ENCODE assay signal across 11 cellular contexts in genomic region chrX:41664307-41665299, GRCh38. TPM values are rescaled to one million over a fixed set of nuclear protein-coding genes. Genes with fewer than 3 reads are reported as not detected.
DNase-seq lines count a peak whose midpoint lies in the region; TF ChIP-seq lines count a peak whose summit lies in the region.
"Had no signal": no experiment of that assay in that cellular context is flagged by ENCODE, and none has a peak within 500 bp of the region (broad histone marks: within the 10 kb centered on the region; RNA-seq: fewer than 3 reads in every experiment).

No MANE protein-coding gene starts in this region.

- H3K9ac ChIP-seq in GM23248 = no peak overlapping the region
- H3K9ac ChIP-seq in KMS-11 = no peak overlapping the region

- H3K4me3 ChIP-seq in GM23248 (no peak overlapping the region), KMS-11 (IDR thresholded peaks at IDR 0.05; ENCODE audit: insufficient read depth, low read depth, low read length) (no peak overlapping the region)

- 51 to 69% methylated on average over 3 of the region's 3 CpGs for WGBS in GM23248 (ENCODE audit: low coverage in 1 of 2, low lambda C conversion rate in 2 of 2, missing lambda C conversion rate in 2 of 2), 2 experiments

- H3K4me1 ChIP-seq in GM23248 (ENCODE audit: insufficient read depth) (peaks cover 23% of the 10 kb centered on the region), KMS-11 (ENCODE audit: low read depth, poor library complexity, severe bottlenecking) (peaks cover 48% of the 10 kb centered on the region)

- no peak for TF ChIP-seq CTCF in KMS-11 (conservative IDR thresholded peaks at IDR 0.05; ENCODE audit: low read depth, low read length)

- H3K27me3 ChIP-seq in GM23248 (replicated peaks; ENCODE audit: insufficient read depth) (no peaks in the 10 kb centered on the region), KMS-11 (ENCODE audit: insufficient read depth, low read depth) (no peaks in the 10 kb centered on the region)

- in situ Hi-C loops in GM23248 (cut with MboI) = no loop called here

- H3K9me3 ChIP-seq in GM23248 (ENCODE audit: low read depth) = no peaks in the 10 kb centered on the region

- no peak overlapping the region for H2AFZ ChIP-seq in GM23248
- no peak overlapping the region for H2AFZ ChIP-seq in KMS-11 (ENCODE audit: low read depth)

- no peak overlapping the region for H3K4me2 ChIP-seq in GM23248 (ENCODE audit: unreplicated experiment)
- peak overlapping the region; percentile 55 for H3K4me2 ChIP-seq in KMS-11

- peak; percentile 3 to 32 for DNase-seq in activated CD4-positive, alpha-beta T cell treated with anti-CD3 and anti-CD28 coated beads, Interleukin-2, amount 50 U/mL, for 48 hours
- no peak for DNase-seq in activated CD4-positive, alpha-beta T cell treated with anti-CD3 and anti-CD28 coated beads for 1 hour
- DNase-seq in GM23248 (peak; percentile 31), renal cortical epithelial cell (ENCODE audit: low read depth) (peak; percentile 74), NCI-H2171 treated with DMSO at 0.1 percent for 48 hours (lab: John Stamatoyannopoulos, UW) (no peak), A172 (ENCODE audit: low spot score) (no peak), anterior cingulate cortex (lab: John Stamatoyannopoulos, UW) (no peak)
- DNase-seq: NK-92 treated with Interleukin-12 subunit alpha and Interleukin-12 subunit beta, amount 100 ng/mL, for 24 hours had no signal

- H4K20me1 ChIP-seq in GM23248 (ENCODE audit: insufficient read depth) = no peaks in the 10 kb centered on the region
- no peaks in the 10 kb centered on the region for H4K20me1 ChIP-seq in KMS-11 (ENCODE audit: insufficient read depth)

- H3K27ac ChIP-seq in GM23248 (peak overlapping the region; percentile 34), KMS-11 (no peak overlapping the region)

- H3F3A ChIP-seq in GM23248 (ENCODE audit: insufficient read depth) = 0 out of 2 replicates have a peak, but pooled peaks cover 3% of the 10 kb centered on the region

- H3K9me2 ChIP-seq in GM23248 (ENCODE audit: insufficient read depth) = no peaks in the 10 kb centered on the region

- H3K79me2 ChIP-seq in GM23248 (ENCODE audit: insufficient read depth) (no peaks in the 10 kb centered on the region), KMS-11 (ENCODE audit: insufficient read depth, low read depth) (no peaks in the 10 kb centered on the region)

- H3K36me3 ChIP-seq in GM23248 (ENCODE audit: low read depth) (no peaks in the 10 kb centered on the region), KMS-11 (ENCODE audit: insufficient read depth) (no peaks in the 10 kb centered on the region)

RNA-seq across cellular contexts. Expression of gene GPR34, which starts 24.2 kb away (rescaled TPM):
- total RNA-seq in GM23248 (2014; rRNA removed; shearing (Covaris generic)) = not detected in 2 replicates
- 0.09 TPM in 1 of 2 replicates, not detected in the other for polyA plus RNA-seq in GM23248 (2016; fragmentation: Nextera tagmentation; extraction: Ambion mirVana)
- total RNA-seq in renal cortical epithelial cell = not detected in 2 replicates
- total RNA-seq in A172 (2014; rRNA removed; shearing (Covaris generic)) = not detected in 2 replicates
- total RNA-seq: progenitor cell of endocrine pancreas had no signal

RNA-seq across cellular contexts. Expression of gene GPR82, which starts 59.4 kb away (rescaled TPM):
- not detected in 2 replicates for total RNA-seq in GM23248 (2014; rRNA removed; shearing (Covaris generic))
- polyA plus RNA-seq in GM23248 (2016; fragmentation: Nextera tagmentation; extraction: Ambion mirVana) = 0.13 TPM in 1 of 2 replicates, not detected in the other
- total RNA-seq in renal cortical epithelial cell = not detected in 2 replicates
- not detected in 2 replicates for total RNA-seq in A172 (2014; rRNA removed; shearing (Covaris generic))
- total RNA-seq: progenitor cell of endocrine pancreas, temporal lobe had no signal

Comparison
In these comparisons a context has a peak if more than half of its experiments do, and no peak if none do; other contexts are left out.
1. DNase-seq: peak in activated CD4-positive, alpha-beta T cell treated with anti-CD3 and anti-CD28 coated beads, Interleukin-2, amount 50 U/mL, for 48 hours (2 of 2), GM23248 (single experiment) and renal cortical epithelial cell (single experiment); none in activated CD4-positive, alpha-beta T cell treated with anti-CD3 and anti-CD28 coated beads for 1 hour (single experiment), NCI-H2171 treated with DMSO at 0.1 percent for 48 hours (single experiment), A172 (single experiment) and anterior cingulate cortex (0 of 58).